15 cellular contexts compared by ENCODE assay signal in the genomic region with DNA sequence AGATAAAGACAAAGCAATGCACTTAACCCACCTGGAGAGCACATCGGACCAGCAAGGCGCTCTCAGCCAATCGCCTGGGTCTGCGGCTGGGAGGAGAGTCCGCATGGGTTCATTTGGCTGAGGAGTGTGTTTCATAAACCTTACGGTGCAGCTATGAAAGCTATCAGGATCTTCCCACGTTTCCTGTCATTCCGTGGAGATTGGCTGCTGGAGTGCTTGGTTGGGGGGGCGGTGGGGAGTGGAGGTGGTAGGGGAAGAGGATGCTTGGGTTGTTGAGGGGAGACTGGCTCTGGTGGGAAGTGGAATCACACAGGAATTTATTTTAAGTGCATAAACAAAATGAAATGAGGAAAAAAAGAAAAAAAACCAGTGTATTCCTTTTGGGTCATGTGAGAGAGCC.
DNase-seq lines count a peak whose midpoint lies in the region; ATAC-seq and TF ChIP-seq lines count a peak whose summit lies in the region.
"Had no signal": no experiment of that assay in that cellular context is flagged by ENCODE, and none has a peak within 500 bp of the region (broad histone marks: within the 10 kb centered on the region; RNA-seq: fewer than 3 reads in every experiment).

No MANE protein-coding gene starts in this region.

- no peak overlapping the region for H3K27ac ChIP-seq in heart left ventricle
- H3K27ac ChIP-seq in HEK293 (ENCODE audit: extremely low read depth, low read depth, low read length): no peak overlapping the region
- peak overlapping the region; percentile 99 for H3K27ac ChIP-seq in neural cell (ENCODE audit: low read length)
- H3K27ac ChIP-seq in gastrocnemius medialis: no peak overlapping the region
- H3K27ac ChIP-seq in sigmoid colon: peak overlapping the region in 1 of 4 donors; percentile 42
- H3K27ac ChIP-seq: BLaER1 had no signal

- intact Hi-C loops in heart left ventricle (cut with DNase I) (no loop called here), left cardiac atrium (cut with DNase I) (no loop called here), gastrocnemius medialis (cut with DNase I; ENCODE audit: low total_unique reads) (no loop called here), sigmoid colon (cut with DNase I) (no loop called here)

- H3K9ac ChIP-seq in neural cell (ENCODE audit: low read length): peak overlapping the region; percentile 78
- H3K9ac ChIP-seq: BLaER1 had no signal

- POLR2A ChIA-PET in HEK293 (lab: Yijun Ruan, JAX): no interaction called here

- 35 to 40% (median 36%) methylated on average over 9 of the region's 9 CpGs for WGBS in heart left ventricle, 4 donors
- 61 to 76% methylated on average over 9 of the region's 9 CpGs for WGBS in sigmoid colon, 2 donors

- peaks cover 0 to 4% (median 0%) of the 10 kb centered on the region in 12 donors for H3K4me1 ChIP-seq in heart left ventricle
- H3K4me1 ChIP-seq in HEK293 (ENCODE audit: control insufficient read depth, insufficient read depth, low read length): no peaks in the 10 kb centered on the region
- no peaks in the 10 kb centered on the region for H3K4me1 ChIP-seq in gastrocnemius medialis
- no peaks in the 10 kb centered on the region for H3K4me1 ChIP-seq in sigmoid colon
- H3K4me1 ChIP-seq: BLaER1 had no signal

- TF ChIP-seq POLR2A in heart left ventricle (IDR thresholded peaks at IDR 0.05) (no peak), gastrocnemius medialis (IDR thresholded peaks at IDR 0.05) (no peak), sigmoid colon (IDR thresholded peaks at IDR 0.05) (no peak)

- DNase-seq in heart left ventricle (no peak), left cardiac atrium (no peak), NCI-H748 treated with DMSO at 0.1 percent for 48 hours (lab: John Stamatoyannopoulos, UW) (peak; percentile 4), gastrocnemius medialis (no peak), sigmoid colon (no peak)
- DNase-seq in activated T-cell treated with anti-CD3 and anti-CD28 coated beads, Interleukin-2, amount 50 U/mL, for 72 hours: no peak
- DNase-seq: 8988T; AML-193; CD4-positive, CD25-positive, alpha-beta regulatory T cell; DMS53; GF-D8 had no signal

- no peaks in the 10 kb centered on the region for H3K9me3 ChIP-seq in heart left ventricle
- no peaks in the 10 kb centered on the region for H3K9me3 ChIP-seq in HEK293 (ENCODE audit: control insufficient read depth, insufficient read depth, low read depth, low read length)
- no peaks in the 10 kb centered on the region for H3K9me3 ChIP-seq in neural cell (ENCODE audit: low read length)
- H3K9me3 ChIP-seq in gastrocnemius medialis: no peaks in the 10 kb centered on the region
- no peaks in the 10 kb centered on the region for H3K9me3 ChIP-seq in sigmoid colon
- H3K9me3 ChIP-seq: BLaER1 had no signal

- ATAC-seq in heart left ventricle: no peak
- no peak for ATAC-seq in left cardiac atrium
- no peak for ATAC-seq in activated T-cell treated with anti-CD3 and anti-CD28 coated beads, Interleukin-2, amount 50 U/mL, for 72 hours (replicated peaks in 1 of 2)
- ATAC-seq in gastrocnemius medialis: no peak
- ATAC-seq: HCT116 had no signal

- no peak for TF ChIP-seq CTCF in heart left ventricle (IDR thresholded peaks at IDR 0.05)
- TF ChIP-seq CTCF in HEK293 (tag by site-specific recombination; IDR thresholded peaks at IDR 0.05): no peak
- TF ChIP-seq CTCF in neural cell (IDR thresholded peaks at IDR 0.05; ENCODE audit: poor library complexity, severe bottlenecking): no peak
- TF ChIP-seq CTCF in gastrocnemius medialis (IDR thresholded peaks at IDR 0.05 in 4 of 5, conservative IDR thresholded peaks at IDR 0.05 in 1 of 5): no peak
- no peak for TF ChIP-seq CTCF in sigmoid colon (IDR thresholded peaks at IDR 0.05)

- H3F3A ChIP-seq in neural cell (ENCODE audit: insufficient read depth, low read length, poor library complexity, severe bottlenecking): peaks cover 4% of the 10 kb centered on the region

- H3K4me1 Mint-ChIP-seq in activated T-cell treated with anti-CD3 and anti-CD28 coated beads, Interleukin-2, amount 50 U/mL, for 72 hours (ENCODE audit: low read depth): no peaks in the 10 kb centered on the region
- H3K4me1 Mint-ChIP-seq: CD4-positive, CD25-positive, alpha-beta regulatory T cell had no signal

- H3K4me3 Mint-ChIP-seq in activated T-cell treated with anti-CD3 and anti-CD28 coated beads, Interleukin-2, amount 50 U/mL, for 72 hours: no peak overlapping the region
- H3K4me3 Mint-ChIP-seq: CD4-positive, CD25-positive, alpha-beta regulatory T cell had no signal

- H3K27me3 ChIP-seq in heart left ventricle (no peaks in the 10 kb centered on the region), neural cell (ENCODE audit: insufficient read depth, low read depth, low read length) (no peaks in the 10 kb centered on the region), gastrocnemius medialis (no peaks in the 10 kb centered on the region), sigmoid colon (no peaks in the 10 kb centered on the region)
- H3K27me3 ChIP-seq: BLaER1 had no signal

- peak overlapping the region in 7 of 12 donors; percentile 5 to 51 (median 41) for H3K4me3 ChIP-seq in heart left ventricle
- H3K4me3 ChIP-seq in HEK293 (ENCODE audit: low read depth, low read length): no peak overlapping the region
- no peak overlapping the region for H3K4me3 ChIP-seq in neural cell (ENCODE audit: low read length)
- no peak overlapping the region for H3K4me3 ChIP-seq in gastrocnemius medialis
- H3K4me3 ChIP-seq in sigmoid colon: peak overlapping the region in 1 of 4 donors; percentile 29
- H3K4me3 ChIP-seq: BLaER1 had no signal

- H3K9me3 Mint-ChIP-seq in activated T-cell treated with anti-CD3 and anti-CD28 coated beads, Interleukin-2, amount 50 U/mL, for 72 hours: peaks cover 0 to 1% of the 10 kb centered on the region in 2 donors

- no peaks in the 10 kb centered on the region for H4K20me1 ChIP-seq in neural cell (ENCODE audit: insufficient read depth)
- H4K20me1 ChIP-seq: BLaER1 had no signal

- H3K27me3 Mint-ChIP-seq in activated T-cell treated with anti-CD3 and anti-CD28 coated beads, Interleukin-2, amount 50 U/mL, for 72 hours (ENCODE audit: low read depth): no peaks in the 10 kb centered on the region
- H3K27me3 Mint-ChIP-seq: CD4-positive, CD25-positive, alpha-beta regulatory T cell had no signal

- peaks cover 7% of the 10 kb centered on the region for H3K79me2 ChIP-seq in neural cell (replicated peaks; ENCODE audit: insufficient read depth, low read length)

- no peaks in the 10 kb centered on the region for H3K9me2 ChIP-seq in neural cell (ENCODE audit: insufficient read depth, low read length)

- peak; percentile 9 for TF ChIP-seq RAD21 in neural cell (conservative IDR thresholded peaks at IDR 0.05)

- no peak overlapping the region for H3K27ac Mint-ChIP-seq in activated T-cell treated with anti-CD3 and anti-CD28 coated beads, Interleukin-2, amount 50 U/mL, for 72 hours
- H3K27ac Mint-ChIP-seq: CD4-positive, CD25-positive, alpha-beta regulatory T cell had no signal

- no peak overlapping the region for H2AFZ ChIP-seq in neural cell (ENCODE audit: low read depth, low read length)

- CTCF ChIA-PET in HEK293 (lab: Yijun Ruan, JAX): interaction anchor here (0.6 kb wide), 1 partner anchor 771 kb away, joined by 5 read pairs; no protein-coding TSS in a partner anchor

- H3K4me2 ChIP-seq in neural cell (ENCODE audit: low read length): no peak overlapping the region
- H3K4me2 ChIP-seq: BLaER1 had no signal

- no peak for TF ChIP-seq EP300 in neural cell (conservative IDR thresholded peaks at IDR 0.05; ENCODE audit: poor library complexity, severe bottlenecking)
- no peak for TF ChIP-seq EP300 in sigmoid colon (IDR thresholded peaks at IDR 0.05)

- peaks cover 0 to 1% of the 10 kb centered on the region in 2 donors for H3K36me3 Mint-ChIP-seq in activated T-cell treated with anti-CD3 and anti-CD28 coated beads, Interleukin-2, amount 50 U/mL, for 72 hours (ENCODE audit: insufficient read depth in 2 of 2)
- H3K36me3 Mint-ChIP-seq: CD4-positive, CD25-positive, alpha-beta regulatory T cell had no signal

- H3K36me3 ChIP-seq in heart left ventricle (no peaks in the 10 kb centered on the region), HEK293 (ENCODE audit: control insufficient read depth in 2 of 2, insufficient read depth in 1 of 2, low read length in 2 of 2) (no peaks in the 10 kb centered on the region), neural cell (ENCODE audit: insufficient read depth, low read length) (no peaks in the 10 kb centered on the region), gastrocnemius medialis (no peaks in the 10 kb centered on the region), sigmoid colon (no peaks in the 10 kb centered on the region)
- H3K36me3 ChIP-seq: BLaER1 had no signal

- in situ Hi-C loops in gastrocnemius medialis (cut with MboI; ENCODE audit: low sequenced_read_pairs in 4 of 4): no loop called here

TF ChIP-seq in HEK293, 187 proteins besides CTCF, POLR2A, EP300 and RAD21:
- 0 out of 2 replicates have a peak, but pooled peaks have one; percentile 28 for TF ChIP-seq EGR2 (tag by site-specific recombination; IDR thresholded peaks at IDR 0.05; ENCODE audit: low read depth)
- TF ChIP-seq GFI1B (tag by site-specific recombination; IDR thresholded peaks at IDR 0.05): no peak
- TF ChIP-seq, protein P1, sequence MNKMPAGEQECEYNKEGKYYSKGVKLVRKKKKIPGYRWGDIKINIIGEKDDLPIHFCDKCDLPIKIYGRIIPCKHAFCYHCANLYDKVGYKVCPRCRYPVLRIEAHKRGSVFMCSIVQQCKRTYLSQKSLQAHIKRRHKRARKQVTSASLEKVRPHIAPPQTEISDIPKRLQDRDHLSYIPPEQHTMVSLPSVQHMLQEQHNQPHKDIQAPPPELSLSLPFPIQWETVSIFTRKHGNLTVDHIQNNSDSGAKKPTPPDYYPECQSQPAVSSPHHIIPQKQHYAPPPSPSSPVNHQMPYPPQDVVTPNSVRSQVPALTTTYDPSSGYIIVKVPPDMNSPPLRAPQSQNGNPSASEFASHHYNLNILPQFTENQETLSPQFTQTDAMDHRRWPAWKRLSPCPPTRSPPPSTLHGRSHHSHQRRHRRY (tag by site-specific recombination; IDR thresholded peaks at IDR 0.05): no peak

TF ChIP-seq in neural cell, 6 proteins besides CTCF, POLR2A, EP300 and RAD21 (continues in another document):
- TF ChIP-seq EZH2 (IDR thresholded peaks at IDR 0.05; ENCODE audit: borderline replicate concordance, insufficient read depth, low read length, poor library complexity, severe bottlenecking): no peak
- no peak for TF ChIP-seq SMC3 (conservative IDR thresholded peaks at IDR 0.05; ENCODE audit: poor library complexity)
- TF ChIP-seq MXI1 (conservative IDR thresholded peaks at IDR 0.05; ENCODE audit: poor library complexity, severe bottlenecking): no peak
- no peak for TF ChIP-seq POLR2AphosphoS5 (IDR thresholded peaks at IDR 0.05)
- TF ChIP-seq TAF1 (IDR thresholded peaks at IDR 0.05; ENCODE audit: low read depth): no peak

Comparison
In these comparisons a context has a peak if more than half of its experiments do, and no peak if none do; other contexts are left out.
1. H3K4me3 ChIP-seq: peak in heart left ventricle (7 of 12); none in HEK293 (single experiment), neural cell (single experiment) and gastrocnemius medialis (0 of 4).